In genomic region chr19:58059003-58059671, GRCh38 we compare ENCODE assay signal across 8 cellular contexts. TPM values are rescaled to one million over a fixed set of nuclear protein-coding genes. Genes with fewer than 3 reads are reported as not detected.
DNase-seq lines count a peak whose midpoint lies in the region; ATAC-seq lines count a peak whose summit lies in the region.

TSS of gene ZNF135 (plus strand) at chr19:58059282. CDS start at chr19:58060003, 721 bp downstream.

- peak within 1 kb of the TSS; percentile 83 for H4K8ac ChIP-seq in neuronal stem cell (ENCODE audit: low read depth, low read length)

- peak within 1 kb of the TSS; percentile 97 for H2BK15ac ChIP-seq in neuronal stem cell (ENCODE audit: low read length)

- peak within 1 kb of the TSS; percentile 76 for H4K91ac ChIP-seq in neuronal stem cell (ENCODE audit: low read depth, low read length, poor library complexity)

- H3K36me3 Mint-ChIP-seq in activated naive CD4-positive, alpha-beta T cell treated with anti-CD3 and anti-CD28 coated beads, Interleukin-2, amount 50 U/mL, for 24 hours: peaks cover 37% of the 10 kb centered on the region

- peak; percentile 80 for DNase-seq in COLO668 (lab: John Stamatoyannopoulos, UW; ENCODE audit: unreplicated experiment)
- DNase-seq in NCI-H526 treated with DMSO at 0.1 percent for 48 hours (lab: John Stamatoyannopoulos, UW): peak; percentile 10
- DNase-seq in globus pallidus (ENCODE audit: low spot score): peak; percentile 90
- DNase-seq in neuronal stem cell (ENCODE audit: low spot score): peak; percentile 80
- peak in 5 of 6 experiments; percentile 18 to 72 (median 54) for DNase-seq in stimulated activated naive CD4-positive, alpha-beta T cell (lab: John Stamatoyannopoulos, UW)

- peaks cover 6% of the 10 kb centered on the region for H3K4me1 Mint-ChIP-seq in activated naive CD4-positive, alpha-beta T cell treated with anti-CD3 and anti-CD28 coated beads, Interleukin-2, amount 50 U/mL, for 24 hours

- H2BK5ac ChIP-seq in neuronal stem cell (ENCODE audit: low read length): peak within 1 kb of the TSS; percentile 83

- H2AK5ac ChIP-seq in neuronal stem cell (ENCODE audit: low read depth, low read length): peak within 1 kb of the TSS; percentile 99

- ATAC-seq in GM21515 (IDR thresholded peaks at IDR 0.05; ENCODE audit: unreplicated experiment) (no peak), GM19395 (IDR thresholded peaks at IDR 0.05; ENCODE audit: unreplicated experiment) (no peak)

- peak within 1 kb of the TSS; percentile 33 for H2BK12ac ChIP-seq in neuronal stem cell (ENCODE audit: low read length)

- peaks cover 0 to 4% of the 10 kb centered on the region in 2 donors for H3K4me1 ChIP-seq in neuronal stem cell (ENCODE audit: control insufficient read depth in 2 of 2, insufficient read depth in 1 of 2, low read depth in 1 of 2, low read length in 2 of 2)

- H2BK120ac ChIP-seq in neuronal stem cell (ENCODE audit: low read depth, low read length): no peak within 1 kb of the TSS

- peak within 1 kb of the TSS; percentile 91 for H3K4ac ChIP-seq in neuronal stem cell (ENCODE audit: low read length)

- H3K4me3 Mint-ChIP-seq in activated naive CD4-positive, alpha-beta T cell treated with anti-CD3 and anti-CD28 coated beads, Interleukin-2, amount 50 U/mL, for 24 hours: peak within 1 kb of the TSS; percentile 81

- H3K23ac ChIP-seq in neuronal stem cell (ENCODE audit: low read depth, low read length, poor library complexity): peak within 1 kb of the TSS; percentile 50

- peak within 1 kb of the TSS; percentile 68 for H3K27ac Mint-ChIP-seq in activated naive CD4-positive, alpha-beta T cell treated with anti-CD3 and anti-CD28 coated beads, Interleukin-2, amount 50 U/mL, for 24 hours

- H3K9me3 ChIP-seq in neuronal stem cell (replicated peaks in 1 of 2; ENCODE audit: control insufficient read depth in 2 of 2, insufficient read depth in 1 of 2, low read depth in 1 of 2, low read length in 2 of 2): peaks cover 24 to 67% of the 10 kb centered on the region in 2 donors

- peak within 1 kb of the TSS; percentile 36 to 79 for H3K4me3 ChIP-seq in neuronal stem cell (ENCODE audit: low read length in 2 of 2)

- H3K27me3 ChIP-seq in neuronal stem cell (ENCODE audit: control insufficient read depth in 3 of 3, insufficient read depth in 3 of 3, low read depth in 1 of 3, low read length in 3 of 3): no peaks in the 10 kb centered on the region

- H3K27me3 Mint-ChIP-seq in activated naive CD4-positive, alpha-beta T cell treated with anti-CD3 and anti-CD28 coated beads, Interleukin-2, amount 50 U/mL, for 24 hours: peaks cover 13% of the 10 kb centered on the region

- H3K4me2 ChIP-seq in neuronal stem cell (ENCODE audit: insufficient read depth, low read length, poor library complexity, severe bottlenecking): peak within 1 kb of the TSS; percentile 55

- peak within 1 kb of the TSS; percentile 83 for H3K9ac ChIP-seq in neuronal stem cell (ENCODE audit: low read depth, low read length, poor library complexity)

- peaks cover 18% of the 10 kb centered on the region for H3K9me3 Mint-ChIP-seq in activated naive CD4-positive, alpha-beta T cell treated with anti-CD3 and anti-CD28 coated beads, Interleukin-2, amount 50 U/mL, for 24 hours

- H2AFZ ChIP-seq in neuronal stem cell (ENCODE audit: low read length): peak within 1 kb of the TSS; percentile 91

- no CpG with 5 or more reads among the region's 62 CpGs for WGBS in neuronal stem cell (ENCODE audit: extremely low coverage in 2 of 2, insufficient read length in 2 of 2, insufficient replicate concordance in 1 of 2), 2 donors

- peak within 1 kb of the TSS; percentile 64 for H3K27ac ChIP-seq in neuronal stem cell (replicated peaks; ENCODE audit: low read length)

- H3K18ac ChIP-seq in neuronal stem cell (ENCODE audit: low read length): peak within 1 kb of the TSS; percentile 95

- H3K14ac ChIP-seq in neuronal stem cell (ENCODE audit: low read length): peak within 1 kb of the TSS; percentile 85

- H3K79me1 ChIP-seq in neuronal stem cell (ENCODE audit: low read depth, low read length): peaks cover 5% of the 10 kb centered on the region

- H3K36me3 ChIP-seq in neuronal stem cell (replicated peaks in 1 of 2; ENCODE audit: control insufficient read depth in 2 of 2, insufficient read depth in 2 of 2, low read length in 2 of 2): peaks cover 0 to 3% of the 10 kb centered on the region in 2 donors

RNA-seq across cellular contexts. Expression of gene ZNF135, which starts in this region (rescaled TPM):
- 4.0 TPM for polyA plus RNA-seq in neuronal stem cell (2013, experiment 1 of 2)
- polyA plus RNA-seq in neuronal stem cell (2013, experiment 2 of 2): 4.1 TPM

Comparison
In these comparisons a context has a peak if more than half of its experiments do, and no peak if none do; other contexts are left out.
1. DNase-seq: peak in every context shown above with its lines; median percentile 90 in globus pallidus; 80 in COLO668; 80 in neuronal stem cell; 54 in stimulated activated naive CD4-positive, alpha-beta T cell; 10 in NCI-H526 treated with DMSO at 0.1 percent for 48 hours.